ENCODE assay signal across 1 cellular context in the genomic region with DNA sequence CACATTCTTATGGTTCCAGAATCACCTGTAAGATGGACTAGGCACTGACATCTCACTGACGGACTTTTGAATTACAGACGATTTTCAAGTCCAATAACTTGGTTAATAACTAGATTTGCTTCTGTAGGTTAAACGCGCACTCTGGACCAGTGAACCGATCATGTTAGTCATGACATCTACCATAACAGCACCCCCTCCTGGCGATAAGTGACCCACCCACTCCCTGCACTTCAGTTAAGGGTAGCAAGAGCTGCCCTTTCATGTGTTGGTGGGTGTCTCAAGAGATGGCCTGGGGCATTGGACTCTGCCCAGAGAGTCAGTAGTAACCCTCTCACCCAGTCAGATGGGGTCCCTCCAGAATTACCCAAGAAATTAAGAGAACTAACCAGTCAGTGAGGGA.
TF ChIP-seq lines count a peak whose summit lies in the region.

No MANE protein-coding gene starts in this region.

TF ChIP-seq in WTC11, 78 proteins besides CTCF, POLR2A, EP300 and RAD21 (continued from another document):
- TF ChIP-seq, protein P1, sequence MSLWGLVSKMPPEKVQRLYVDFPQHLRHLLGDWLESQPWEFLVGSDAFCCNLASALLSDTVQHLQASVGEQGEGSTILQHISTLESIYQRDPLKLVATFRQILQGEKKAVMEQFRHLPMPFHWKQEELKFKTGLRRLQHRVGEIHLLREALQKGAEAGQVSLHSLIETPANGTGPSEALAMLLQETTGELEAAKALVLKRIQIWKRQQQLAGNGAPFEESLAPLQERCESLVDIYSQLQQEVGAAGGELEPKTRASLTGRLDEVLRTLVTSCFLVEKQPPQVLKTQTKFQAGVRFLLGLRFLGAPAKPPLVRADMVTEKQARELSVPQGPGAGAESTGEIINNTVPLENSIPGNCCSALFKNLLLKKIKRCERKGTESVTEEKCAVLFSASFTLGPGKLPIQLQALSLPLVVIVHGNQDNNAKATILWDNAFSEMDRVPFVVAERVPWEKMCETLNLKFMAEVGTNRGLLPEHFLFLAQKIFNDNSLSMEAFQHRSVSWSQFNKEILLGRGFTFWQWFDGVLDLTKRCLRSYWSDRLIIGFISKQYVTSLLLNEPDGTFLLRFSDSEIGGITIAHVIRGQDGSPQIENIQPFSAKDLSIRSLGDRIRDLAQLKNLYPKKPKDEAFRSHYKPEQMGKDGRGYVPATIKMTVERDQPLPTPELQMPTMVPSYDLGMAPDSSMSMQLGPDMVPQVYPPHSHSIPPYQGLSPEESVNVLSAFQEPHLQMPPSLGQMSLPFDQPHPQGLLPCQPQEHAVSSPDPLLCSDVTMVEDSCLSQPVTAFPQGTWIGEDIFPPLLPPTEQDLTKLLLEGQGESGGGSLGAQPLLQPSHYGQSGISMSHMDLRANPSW (CRISPR knock-in tag; conservative IDR thresholded peaks at IDR 0.05; ENCODE audit: low read depth): no peak
- TF ChIP-seq RORB (CRISPR knock-in tag; IDR thresholded peaks at IDR 0.05): no peak
- TF ChIP-seq ZBTB43 (CRISPR knock-in tag; IDR thresholded peaks at IDR 0.05): no peak
- TF ChIP-seq, protein P2, sequence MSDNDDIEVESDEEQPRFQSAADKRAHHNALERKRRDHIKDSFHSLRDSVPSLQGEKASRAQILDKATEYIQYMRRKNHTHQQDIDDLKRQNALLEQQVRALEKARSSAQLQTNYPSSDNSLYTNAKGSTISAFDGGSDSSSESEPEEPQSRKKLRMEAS (CRISPR knock-in tag; IDR thresholded peaks at IDR 0.05): no peak
- TF ChIP-seq, protein P3, sequence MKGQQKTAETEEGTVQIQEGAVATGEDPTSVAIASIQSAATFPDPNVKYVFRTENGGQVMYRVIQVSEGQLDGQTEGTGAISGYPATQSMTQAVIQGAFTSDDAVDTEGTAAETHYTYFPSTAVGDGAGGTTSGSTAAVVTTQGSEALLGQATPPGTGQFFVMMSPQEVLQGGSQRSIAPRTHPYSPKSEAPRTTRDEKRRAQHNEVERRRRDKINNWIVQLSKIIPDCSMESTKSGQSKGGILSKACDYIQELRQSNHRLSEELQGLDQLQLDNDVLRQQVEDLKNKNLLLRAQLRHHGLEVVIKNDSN (CRISPR knock-in tag; IDR thresholded peaks at IDR 0.05): no peak
- TF ChIP-seq HMGA2 (CRISPR knock-in tag; IDR thresholded peaks at IDR 0.05): no peak
- TF ChIP-seq, protein P4, sequence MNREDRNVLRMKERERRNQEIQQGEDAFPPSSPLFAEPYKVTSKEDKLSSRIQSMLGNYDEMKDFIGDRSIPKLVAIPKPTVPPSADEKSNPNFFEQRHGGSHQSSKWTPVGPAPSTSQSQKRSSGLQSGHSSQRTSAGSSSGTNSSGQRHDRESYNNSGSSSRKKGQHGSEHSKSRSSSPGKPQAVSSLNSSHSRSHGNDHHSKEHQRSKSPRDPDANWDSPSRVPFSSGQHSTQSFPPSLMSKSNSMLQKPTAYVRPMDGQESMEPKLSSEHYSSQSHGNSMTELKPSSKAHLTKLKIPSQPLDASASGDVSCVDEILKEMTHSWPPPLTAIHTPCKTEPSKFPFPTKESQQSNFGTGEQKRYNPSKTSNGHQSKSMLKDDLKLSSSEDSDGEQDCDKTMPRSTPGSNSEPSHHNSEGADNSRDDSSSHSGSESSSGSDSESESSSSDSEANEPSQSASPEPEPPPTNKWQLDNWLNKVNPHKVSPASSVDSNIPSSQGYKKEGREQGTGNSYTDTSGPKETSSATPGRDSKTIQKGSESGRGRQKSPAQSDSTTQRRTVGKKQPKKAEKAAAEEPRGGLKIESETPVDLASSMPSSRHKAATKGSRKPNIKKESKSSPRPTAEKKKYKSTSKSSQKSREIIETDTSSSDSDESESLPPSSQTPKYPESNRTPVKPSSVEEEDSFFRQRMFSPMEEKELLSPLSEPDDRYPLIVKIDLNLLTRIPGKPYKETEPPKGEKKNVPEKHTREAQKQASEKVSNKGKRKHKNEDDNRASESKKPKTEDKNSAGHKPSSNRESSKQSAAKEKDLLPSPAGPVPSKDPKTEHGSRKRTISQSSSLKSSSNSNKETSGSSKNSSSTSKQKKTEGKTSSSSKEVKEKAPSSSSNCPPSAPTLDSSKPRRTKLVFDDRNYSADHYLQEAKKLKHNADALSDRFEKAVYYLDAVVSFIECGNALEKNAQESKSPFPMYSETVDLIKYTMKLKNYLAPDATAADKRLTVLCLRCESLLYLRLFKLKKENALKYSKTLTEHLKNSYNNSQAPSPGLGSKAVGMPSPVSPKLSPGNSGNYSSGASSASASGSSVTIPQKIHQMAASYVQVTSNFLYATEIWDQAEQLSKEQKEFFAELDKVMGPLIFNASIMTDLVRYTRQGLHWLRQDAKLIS (CRISPR knock-in tag; IDR thresholded peaks at IDR 0.05; ENCODE audit: borderline replicate concordance): no peak
- no peak for TF ChIP-seq SMAD3 (CRISPR knock-in tag; IDR thresholded peaks at IDR 0.05; ENCODE audit: borderline replicate concordance)
